In the genomic region with DNA sequence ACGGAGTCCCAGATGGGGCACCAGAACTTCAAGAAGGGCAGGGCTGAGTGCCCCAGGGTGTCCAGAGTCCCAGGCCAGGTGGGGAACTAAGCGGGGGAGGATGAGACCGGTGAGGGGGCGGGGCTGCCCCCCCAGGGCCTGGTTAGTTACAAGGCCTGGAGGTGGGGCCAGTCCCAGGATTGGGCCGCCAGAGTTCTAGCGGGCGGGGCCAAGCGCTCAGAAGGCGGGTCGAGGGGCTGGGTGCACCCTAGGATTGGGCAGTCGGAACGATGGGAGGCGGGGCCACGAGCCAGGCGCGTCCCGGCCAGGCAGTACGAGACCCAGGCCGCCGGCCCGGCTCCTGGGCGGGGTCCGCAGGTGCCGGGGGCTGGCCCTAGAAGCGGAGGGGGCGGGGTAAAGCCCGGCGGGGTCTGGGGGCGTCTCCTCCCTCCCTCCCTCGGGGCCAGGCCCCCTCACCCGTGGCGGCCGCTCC, we compare ENCODE assay signal across 9 cellular contexts. TPM values are rescaled to one million over a fixed set of nuclear protein-coding genes. Genes with fewer than 3 reads are reported as not detected.
DNase-seq lines count a peak whose midpoint lies in the region; ATAC-seq and TF ChIP-seq lines count a peak whose summit lies in the region.
"Had no signal": no experiment of that assay in that cellular context is flagged by ENCODE, and none has a peak within 500 bp of the region (broad histone marks: within the 10 kb centered on the region; RNA-seq: fewer than 3 reads in every experiment).

No MANE protein-coding gene starts in this region.

- no peaks in the 10 kb centered on the region for H3K27me3 Mint-ChIP-seq in activated CD4-positive, alpha-beta T cell treated with anti-CD3 and anti-CD28 coated beads, Interleukin-2, amount 10 ng/mL, durations not matched to agents 24 days and 14 days

- H3K36me3 ChIP-seq in BE2C (peaks cover 12% of the 10 kb centered on the region), colonic mucosa (no peaks in the 10 kb centered on the region)

- H3K4me1 Mint-ChIP-seq in activated CD4-positive, alpha-beta T cell treated with anti-CD3 and anti-CD28 coated beads, Interleukin-2, amount 10 ng/mL, durations not matched to agents 24 days and 14 days, result peaks cover 20% of the 10 kb centered on the region

- ATAC-seq in GM19328 (IDR thresholded peaks at IDR 0.05; ENCODE audit: unreplicated experiment) (peak; percentile 92), HG03460 (IDR thresholded peaks at IDR 0.05; ENCODE audit: unreplicated experiment) (peak; percentile 79), left lobe of liver (peak; percentile 92)

- peak; percentile 98 for DNase-seq in BE2C
- DNase-seq in NCI-H524 (lab: John Stamatoyannopoulos, UW), result peak; percentile 96 to 98
- peak; percentile 99 for DNase-seq in activated CD4-positive, alpha-beta T cell treated with anti-CD3 and anti-CD28 coated beads, Interleukin-2, amount 10 ng/mL, durations not matched to agents 24 days and 14 days
- DNase-seq in colonic mucosa, result peak; percentile 98
- peak; percentile 98 for DNase-seq in left lobe of liver (ENCODE audit: low spot score)
- DNase-seq in stimulated activated CD4-positive, alpha-beta T cell treated with anti-CD3 and anti-CD28 coated beads, Interleukin-2, amount 100 ng/mL, for 24 hours, result peak; percentile 96 to 99

- no peaks in the 10 kb centered on the region for H3K27me3 ChIP-seq in BE2C
- no peaks in the 10 kb centered on the region for H3K27me3 ChIP-seq in colonic mucosa

- H3K4me1 ChIP-seq in BE2C (peaks cover 5% of the 10 kb centered on the region), colonic mucosa (no peaks in the 10 kb centered on the region)

- H3K9ac ChIP-seq in colonic mucosa (ENCODE audit: low read depth in 2 of 2, low read length in 2 of 2), result peak overlapping the region; percentile 63 to 73

- H3K4me3 Mint-ChIP-seq in activated CD4-positive, alpha-beta T cell treated with anti-CD3 and anti-CD28 coated beads, Interleukin-2, amount 10 ng/mL, durations not matched to agents 24 days and 14 days, result peak overlapping the region; percentile 92

- no peaks in the 10 kb centered on the region for H3K9me3 Mint-ChIP-seq in activated CD4-positive, alpha-beta T cell treated with anti-CD3 and anti-CD28 coated beads, Interleukin-2, amount 10 ng/mL, durations not matched to agents 24 days and 14 days

- H3K9me3 ChIP-seq in BE2C (no peaks in the 10 kb centered on the region), colonic mucosa (no peaks in the 10 kb centered on the region)

- TF ChIP-seq CTCF in BE2C (IDR thresholded peaks at IDR 0.05; ENCODE audit: low read depth, low read length) (no peak), colonic mucosa (IDR thresholded peaks at IDR 0.05) (no peak)

- H3K27ac Mint-ChIP-seq in activated CD4-positive, alpha-beta T cell treated with anti-CD3 and anti-CD28 coated beads, Interleukin-2, amount 10 ng/mL, durations not matched to agents 24 days and 14 days, result peak overlapping the region; percentile 97

- intact Hi-C loops in activated CD4-positive, alpha-beta T cell treated with anti-CD3 and anti-CD28 coated beads, Interleukin-2, amount 10 ng/mL, durations not matched to agents 24 days and 14 days (cut with micrococcal nuclease), result loop anchor here (1.0 to 5.0 kb wide), 6 partner anchors 23 to 543 kb away; a partner anchor contains a TSS
- intact Hi-C loops in colonic mucosa (cut with DNase I), result no loop called here

- peaks cover 17% of the 10 kb centered on the region for H3K36me3 Mint-ChIP-seq in activated CD4-positive, alpha-beta T cell treated with anti-CD3 and anti-CD28 coated beads, Interleukin-2, amount 10 ng/mL, durations not matched to agents 24 days and 14 days (ENCODE audit: low read depth)

- H3K27ac ChIP-seq in colonic mucosa, result peak overlapping the region; percentile 94

- H3K4me3 ChIP-seq in BE2C (ENCODE audit: low read depth, low read length) (peak overlapping the region; percentile 66), colonic mucosa (peak overlapping the region; percentile 98)

RNA-seq across cellular contexts. Expression of a gene that starts 0.6 kb away (rescaled TPM):
- polyA plus RNA-seq in BE2C (2012; ENCODE audit: insufficient read depth, insufficient read length, low read depth), result 15.6 TPM
- total RNA-seq in activated CD4-positive, alpha-beta T cell treated with anti-CD3 and anti-CD28 coated beads, Interleukin-2, amount 10 ng/mL, durations not matched to agents 24 days and 14 days, result 20.6 and 21.6 TPM in 2 replicates
- 10 to 100 TPM; 10.6 to 14.2 TPM for total RNA-seq in colonic mucosa
- total RNA-seq in left lobe of liver, result 8.3 TPM

RNA-seq across cellular contexts. Expression of a gene that starts 23.9 kb away (rescaled TPM):
- polyA plus RNA-seq in BE2C (2012; ENCODE audit: insufficient read depth, insufficient read length, low read depth), result 291 TPM
- 39.7 and 41.6 TPM in 2 replicates for total RNA-seq in activated CD4-positive, alpha-beta T cell treated with anti-CD3 and anti-CD28 coated beads, Interleukin-2, amount 10 ng/mL, durations not matched to agents 24 days and 14 days
- total RNA-seq in colonic mucosa, result 100 to 1,000 TPM in 1 of 2 donors, 10 to 100 TPM in 1; 62.8 to 124 TPM
- total RNA-seq in left lobe of liver, result 45.6 TPM

RNA-seq across cellular contexts. Expression of a gene that starts 24.2 kb away (rescaled TPM):
- polyA plus RNA-seq in BE2C (2012; ENCODE audit: insufficient read depth, insufficient read length, low read depth), result 91.7 TPM
- total RNA-seq in activated CD4-positive, alpha-beta T cell treated with anti-CD3 and anti-CD28 coated beads, Interleukin-2, amount 10 ng/mL, durations not matched to agents 24 days and 14 days, result 0.71 TPM in 1 of 2 replicates, not detected in the other
- total RNA-seq in colonic mucosa (under 1 TPM; 0.25 to 0.50 TPM), left lobe of liver (not detected)

RNA-seq across cellular contexts. Expression of a gene that starts 33.6 kb away (rescaled TPM):
- 1.4 TPM for polyA plus RNA-seq in BE2C (2012; ENCODE audit: insufficient read depth, insufficient read length, low read depth)
- not detected in 2 replicates for total RNA-seq in activated CD4-positive, alpha-beta T cell treated with anti-CD3 and anti-CD28 coated beads, Interleukin-2, amount 10 ng/mL, durations not matched to agents 24 days and 14 days
- total RNA-seq in colonic mucosa (100 to 1,000 TPM in 1 of 2 donors, 10 to 100 TPM in 1; 10.7 to 354 TPM), left lobe of liver (0.98 TPM)
- total RNA-seq: T-helper 2 cell treated with Interferon-gamma antibody and Interleukin-4, amounts not matched to agents 100 ng/mL and 5 ng/mL, for 36 hours had no signal

RNA-seq across cellular contexts. Expression of a gene that starts 54.0 kb away (rescaled TPM):
- polyA plus RNA-seq in BE2C (2012; ENCODE audit: insufficient read depth, insufficient read length, low read depth), result 314 TPM
- total RNA-seq in activated CD4-positive, alpha-beta T cell treated with anti-CD3 and anti-CD28 coated beads, Interleukin-2, amount 10 ng/mL, durations not matched to agents 24 days and 14 days, result 71.9 and 74.2 TPM in 2 replicates
- total RNA-seq in colonic mucosa (10 to 100 TPM; 33.8 to 59.8 TPM), left lobe of liver (28.9 TPM)

Comparison
In these comparisons a context has a peak if more than half of its experiments do, and no peak if none do; other contexts are left out.
1. Peak in every context shown above with its lines: DNase-seq, ATAC-seq, H3K4me3 ChIP-seq and H3K27ac ChIP-seq.